In genomic region chr16:71552698-71553503, GRCh38 we compare ENCODE assay signal across 1 cellular context.
TF ChIP-seq lines count a peak whose summit lies in the region.

No MANE protein-coding gene starts in this region.

TF ChIP-seq in GM23338, 12 proteins besides CTCF, POLR2A, EP300 and RAD21:
- TF ChIP-seq ZNF462 (CRISPR knock-in tag; IDR thresholded peaks at IDR 0.05) (no peak), EZH2 (IDR thresholded peaks at IDR 0.05; ENCODE audit: low read depth, unreplicated experiment) (no peak), ZNF331 (CRISPR knock-in tag; IDR thresholded peaks at IDR 0.05; ENCODE audit: low read depth) (no peak), STAT1 (IDR thresholded peaks at IDR 0.05; ENCODE audit: unreplicated experiment) (no peak), ZNF114 (CRISPR knock-in tag; IDR thresholded peaks at IDR 0.05) (no peak), POLR2AphosphoS5 (IDR thresholded peaks at IDR 0.05; ENCODE audit: low read depth) (no peak), CREB1 (CRISPR knock-in tag; IDR thresholded peaks at IDR 0.05; ENCODE audit: low read depth) (no peak), NANOG (IDR thresholded peaks at IDR 0.05; ENCODE audit: borderline replicate concordance) (no peak), EZH2phosphoT487 (IDR thresholded peaks at IDR 0.05; ENCODE audit: unreplicated experiment) (no peak), JUNB (IDR thresholded peaks at IDR 0.05; ENCODE audit: unreplicated experiment) (no peak)
- TF ChIP-seq, protein P1, sequence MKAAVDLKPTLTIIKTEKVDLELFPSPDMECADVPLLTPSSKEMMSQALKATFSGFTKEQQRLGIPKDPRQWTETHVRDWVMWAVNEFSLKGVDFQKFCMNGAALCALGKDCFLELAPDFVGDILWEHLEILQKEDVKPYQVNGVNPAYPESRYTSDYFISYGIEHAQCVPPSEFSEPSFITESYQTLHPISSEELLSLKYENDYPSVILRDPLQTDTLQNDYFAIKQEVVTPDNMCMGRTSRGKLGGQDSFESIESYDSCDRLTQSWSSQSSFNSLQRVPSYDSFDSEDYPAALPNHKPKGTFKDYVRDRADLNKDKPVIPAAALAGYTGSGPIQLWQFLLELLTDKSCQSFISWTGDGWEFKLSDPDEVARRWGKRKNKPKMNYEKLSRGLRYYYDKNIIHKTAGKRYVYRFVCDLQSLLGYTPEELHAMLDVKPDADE (IDR thresholded peaks at IDR 0.05), result no peak
- TF ChIP-seq, protein P2, sequence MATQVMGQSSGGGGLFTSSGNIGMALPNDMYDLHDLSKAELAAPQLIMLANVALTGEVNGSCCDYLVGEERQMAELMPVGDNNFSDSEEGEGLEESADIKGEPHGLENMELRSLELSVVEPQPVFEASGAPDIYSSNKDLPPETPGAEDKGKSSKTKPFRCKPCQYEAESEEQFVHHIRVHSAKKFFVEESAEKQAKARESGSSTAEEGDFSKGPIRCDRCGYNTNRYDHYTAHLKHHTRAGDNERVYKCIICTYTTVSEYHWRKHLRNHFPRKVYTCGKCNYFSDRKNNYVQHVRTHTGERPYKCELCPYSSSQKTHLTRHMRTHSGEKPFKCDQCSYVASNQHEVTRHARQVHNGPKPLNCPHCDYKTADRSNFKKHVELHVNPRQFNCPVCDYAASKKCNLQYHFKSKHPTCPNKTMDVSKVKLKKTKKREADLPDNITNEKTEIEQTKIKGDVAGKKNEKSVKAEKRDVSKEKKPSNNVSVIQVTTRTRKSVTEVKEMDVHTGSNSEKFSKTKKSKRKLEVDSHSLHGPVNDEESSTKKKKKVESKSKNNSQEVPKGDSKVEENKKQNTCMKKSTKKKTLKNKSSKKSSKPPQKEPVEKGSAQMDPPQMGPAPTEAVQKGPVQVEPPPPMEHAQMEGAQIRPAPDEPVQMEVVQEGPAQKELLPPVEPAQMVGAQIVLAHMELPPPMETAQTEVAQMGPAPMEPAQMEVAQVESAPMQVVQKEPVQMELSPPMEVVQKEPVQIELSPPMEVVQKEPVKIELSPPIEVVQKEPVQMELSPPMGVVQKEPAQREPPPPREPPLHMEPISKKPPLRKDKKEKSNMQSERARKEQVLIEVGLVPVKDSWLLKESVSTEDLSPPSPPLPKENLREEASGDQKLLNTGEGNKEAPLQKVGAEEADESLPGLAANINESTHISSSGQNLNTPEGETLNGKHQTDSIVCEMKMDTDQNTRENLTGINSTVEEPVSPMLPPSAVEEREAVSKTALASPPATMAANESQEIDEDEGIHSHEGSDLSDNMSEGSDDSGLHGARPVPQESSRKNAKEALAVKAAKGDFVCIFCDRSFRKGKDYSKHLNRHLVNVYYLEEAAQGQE (IDR thresholded peaks at IDR 0.05; ENCODE audit: unreplicated experiment), result no peak
TF ChIP-seq in GM23338: peak in this region for 0.
